Comparison of ENCODE assay signal across 8 cellular contexts in the genomic region with DNA sequence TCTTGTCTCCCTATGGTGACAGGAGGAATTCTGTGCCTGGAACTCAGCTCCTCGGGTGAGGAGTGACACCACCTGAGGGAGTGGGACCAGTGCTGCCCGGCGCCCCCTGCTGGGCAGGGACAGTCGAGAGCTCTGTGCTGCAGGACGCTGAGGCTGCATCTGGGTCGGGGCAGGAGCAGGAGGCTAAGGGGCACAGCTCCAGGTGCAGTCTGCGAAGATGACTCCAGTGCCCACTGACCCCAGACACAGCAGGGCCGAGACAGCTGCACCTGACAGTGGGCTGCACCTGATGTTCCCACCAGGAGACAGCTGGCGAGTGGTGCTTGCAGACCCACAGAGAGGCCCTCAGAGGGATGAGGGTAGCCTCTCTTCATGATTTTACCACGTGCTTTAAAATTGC.
DNase-seq lines count a peak whose midpoint lies in the region; ATAC-seq, FAIRE-seq and TF ChIP-seq lines count a peak whose summit lies in the region.

No MANE protein-coding gene starts in this region.

- no peaks in the 10 kb centered on the region for H3K27me3 Mint-ChIP-seq in activated T-helper 17 cell treated with anti-CD3 and anti-CD28 coated beads, Interleukin-2, amount 50 U/mL, for 72 hours

- no peak for FAIRE-seq in GM12892 (lab: Jason Lieb, UNC)

- DNase-seq in GM12892 (ENCODE audit: insufficient read length): peak; percentile 42
- peak; percentile 77 for DNase-seq in NCI-H82 (lab: John Stamatoyannopoulos, UW)
- peak; percentile 79 for DNase-seq in left ventricle myocardium superior
- peak; percentile 33 for DNase-seq in stimulated activated CD4-positive, alpha-beta T cell treated with anti-CD3 and anti-CD28 coated beads, Interleukin-2, amount 100 ng/mL, for 4 hours (ENCODE audit: low read depth)
- DNase-seq in GOT3 (lab: John Stamatoyannopoulos, UW): no peak
- no peak for DNase-seq in NCI-H1436 (lab: John Stamatoyannopoulos, UW)
- no peak for DNase-seq in DMS79 (lab: John Stamatoyannopoulos, UW)

- intact Hi-C loops in left ventricle myocardium superior (cut with micrococcal nuclease): no loop called here

- H3K4me1 Mint-ChIP-seq in activated T-helper 17 cell treated with anti-CD3 and anti-CD28 coated beads, Interleukin-2, amount 50 U/mL, for 72 hours: no peaks in the 10 kb centered on the region

- no peaks in the 10 kb centered on the region for H3K9me3 Mint-ChIP-seq in activated T-helper 17 cell treated with anti-CD3 and anti-CD28 coated beads, Interleukin-2, amount 50 U/mL, for 72 hours

- TF ChIP-seq POLR2A in GM12892 (IDR thresholded peaks at IDR 0.05; ENCODE audit: low read depth, low read length): no peak

- H3K4me3 Mint-ChIP-seq in activated T-helper 17 cell treated with anti-CD3 and anti-CD28 coated beads, Interleukin-2, amount 50 U/mL, for 72 hours: no peak overlapping the region

- peaks cover 24% of the 10 kb centered on the region for H3K36me3 Mint-ChIP-seq in activated T-helper 17 cell treated with anti-CD3 and anti-CD28 coated beads, Interleukin-2, amount 50 U/mL, for 72 hours (ENCODE audit: low read depth)

- no peak overlapping the region for H3K27ac Mint-ChIP-seq in activated T-helper 17 cell treated with anti-CD3 and anti-CD28 coated beads, Interleukin-2, amount 50 U/mL, for 72 hours

- ATAC-seq in activated T-helper 17 cell treated with anti-CD3 and anti-CD28 coated beads, Interleukin-2, amount 50 U/mL, for 72 hours (replicated peaks): peak; percentile 73
- ATAC-seq in left ventricle myocardium superior: peak; percentile 90

Comparison
In these comparisons a context has a peak if more than half of its experiments do, and no peak if none do; other contexts are left out.
1. DNase-seq: peak in GM12892 (single experiment), NCI-H82 (single experiment), left ventricle myocardium superior (single experiment) and stimulated activated CD4-positive, alpha-beta T cell treated with anti-CD3 and anti-CD28 coated beads, Interleukin-2, amount 100 ng/mL, for 4 hours (single experiment); none in GOT3 (single experiment), NCI-H1436 (single experiment) and DMS79 (single experiment).